In the genomic region with DNA sequence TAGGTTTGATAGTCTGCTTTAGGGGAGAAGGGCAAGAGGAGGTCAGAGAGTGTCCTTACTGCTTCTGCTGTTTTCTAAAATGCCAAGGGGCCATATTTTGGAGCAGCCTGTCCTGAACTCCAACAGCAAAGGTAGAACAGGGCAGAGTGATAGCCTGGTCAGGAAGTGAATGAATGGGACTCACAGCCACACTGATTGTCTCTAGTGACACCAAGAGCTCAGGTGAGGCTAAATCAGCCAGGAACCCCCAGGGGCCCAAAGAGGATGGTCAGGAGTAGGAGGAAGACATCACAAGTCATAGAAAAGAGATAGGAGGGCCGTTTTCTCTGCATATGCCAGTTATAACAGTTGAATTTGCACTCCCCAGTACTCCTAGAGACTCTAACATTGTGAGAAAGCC, we compare ENCODE assay signal across 9 cellular contexts.
DNase-seq lines count a peak whose midpoint lies in the region; ATAC-seq and TF ChIP-seq lines count a peak whose summit lies in the region.
"Had no signal": no experiment of that assay in that cellular context is flagged by ENCODE, and none has a peak within 500 bp of the region (broad histone marks: within the 10 kb centered on the region; RNA-seq: fewer than 3 reads in every experiment).

No MANE protein-coding gene starts in this region.

- peaks cover 2% of the 10 kb centered on the region for H3K9me3 Mint-ChIP-seq in activated naive CD4-positive, alpha-beta T cell treated with anti-CD3 and anti-CD28 coated beads, Interleukin-2, amount 10 ng/mL, durations not matched to agents 7 days and 5 days

- TF ChIP-seq EP300 in suprapubic skin (IDR thresholded peaks at IDR 0.05) = no peak

- H3K36me3 Mint-ChIP-seq in activated naive CD4-positive, alpha-beta T cell treated with anti-CD3 and anti-CD28 coated beads, Interleukin-2, amount 10 ng/mL, durations not matched to agents 7 days and 5 days = no peaks in the 10 kb centered on the region

- H3K4me1 Mint-ChIP-seq in activated naive CD4-positive, alpha-beta T cell treated with anti-CD3 and anti-CD28 coated beads, Interleukin-2, amount 10 ng/mL, durations not matched to agents 7 days and 5 days = peaks cover 64% of the 10 kb centered on the region

- H3K27me3 Mint-ChIP-seq in activated naive CD4-positive, alpha-beta T cell treated with anti-CD3 and anti-CD28 coated beads, Interleukin-2, amount 10 ng/mL, durations not matched to agents 7 days and 5 days = peaks cover 7% of the 10 kb centered on the region

- H3K27ac ChIP-seq in suprapubic skin = peak overlapping the region; percentile 68

- no peaks in the 10 kb centered on the region for H3K9me3 ChIP-seq in suprapubic skin

- no peaks in the 10 kb centered on the region for H3K36me3 ChIP-seq in suprapubic skin

- H3K4me1 ChIP-seq in suprapubic skin = peaks cover 28% of the 10 kb centered on the region

- H3K4me3 ChIP-seq in suprapubic skin = no peak overlapping the region

- H3K27me3 ChIP-seq in suprapubic skin = no peaks in the 10 kb centered on the region

- WGBS in suprapubic skin = 81% methylated on average over 1 of the region's 1 CpG

- ATAC-seq in HG02981 (IDR thresholded peaks at IDR 0.05; ENCODE audit: unreplicated experiment) = peak; percentile 16

- TF ChIP-seq CTCF in suprapubic skin (IDR thresholded peaks at IDR 0.05) = no peak

- CTCF ChIA-PET in activated naive CD4-positive, alpha-beta T cell treated with anti-CD3 and anti-CD28 coated beads, Interleukin-2, amount 10 ng/mL, durations not matched to agents 7 days and 5 days (lab: Charles Lee) = interaction anchor here (1.1 kb wide), 2 partner anchors 15 to 62 kb away, joined by 3 read pairs; no protein-coding TSS in a partner anchor

- no peak for DNase-seq in activated naive CD4-positive, alpha-beta T cell treated with anti-CD3 and anti-CD28 coated beads, Interleukin-2, amount 10 ng/mL, durations not matched to agents 7 days and 5 days
- DNase-seq in activated naive CD4-positive, alpha-beta T cell treated with Interleukin-2 at 50 U/mL for 16 hours = no peak
- peak; percentile 42 to 44 for DNase-seq in activated T-cell treated with anti-CD3 and anti-CD28 coated beads, Interleukin-2, amount 50 U/mL, for 48 hours
- no peak for DNase-seq in suprapubic skin (ENCODE audit: low spot score in 2 of 2)
- DNase-seq in nucleus accumbens (lab: John Stamatoyannopoulos, UW) = no peak
- no peak for DNase-seq in occipital lobe (lab: John Stamatoyannopoulos, UW)
- no peak for DNase-seq in NCI-H748 treated with DMSO at 0.1 percent for 48 hours (lab: John Stamatoyannopoulos, UW)

- no peak for TF ChIP-seq POLR2A in suprapubic skin (IDR thresholded peaks at IDR 0.05)

- peak overlapping the region; percentile 58 for H3K27ac Mint-ChIP-seq in activated naive CD4-positive, alpha-beta T cell treated with anti-CD3 and anti-CD28 coated beads, Interleukin-2, amount 10 ng/mL, durations not matched to agents 7 days and 5 days

- no peak overlapping the region for H3K4me3 Mint-ChIP-seq in activated naive CD4-positive, alpha-beta T cell treated with anti-CD3 and anti-CD28 coated beads, Interleukin-2, amount 10 ng/mL, durations not matched to agents 7 days and 5 days
- H3K4me3 Mint-ChIP-seq: CD14-positive monocyte had no signal

Comparison
In these comparisons a context has a peak if more than half of its experiments do, and no peak if none do; other contexts are left out.
1. DNase-seq: peak in activated T-cell treated with anti-CD3 and anti-CD28 coated beads, Interleukin-2, amount 50 U/mL, for 48 hours (2 of 2); none in activated naive CD4-positive, alpha-beta T cell treated with anti-CD3 and anti-CD28 coated beads, Interleukin-2, amount 10 ng/mL, durations not matched to agents 7 days and 5 days (single experiment), activated naive CD4-positive, alpha-beta T cell treated with Interleukin-2 at 50 U/mL for 16 hours (single experiment), suprapubic skin (0 of 2), nucleus accumbens (0 of 56), occipital lobe (single experiment) and NCI-H748 treated with DMSO at 0.1 percent for 48 hours (single experiment).